ENCODE assay signal across 1 cellular context in the genomic region with DNA sequence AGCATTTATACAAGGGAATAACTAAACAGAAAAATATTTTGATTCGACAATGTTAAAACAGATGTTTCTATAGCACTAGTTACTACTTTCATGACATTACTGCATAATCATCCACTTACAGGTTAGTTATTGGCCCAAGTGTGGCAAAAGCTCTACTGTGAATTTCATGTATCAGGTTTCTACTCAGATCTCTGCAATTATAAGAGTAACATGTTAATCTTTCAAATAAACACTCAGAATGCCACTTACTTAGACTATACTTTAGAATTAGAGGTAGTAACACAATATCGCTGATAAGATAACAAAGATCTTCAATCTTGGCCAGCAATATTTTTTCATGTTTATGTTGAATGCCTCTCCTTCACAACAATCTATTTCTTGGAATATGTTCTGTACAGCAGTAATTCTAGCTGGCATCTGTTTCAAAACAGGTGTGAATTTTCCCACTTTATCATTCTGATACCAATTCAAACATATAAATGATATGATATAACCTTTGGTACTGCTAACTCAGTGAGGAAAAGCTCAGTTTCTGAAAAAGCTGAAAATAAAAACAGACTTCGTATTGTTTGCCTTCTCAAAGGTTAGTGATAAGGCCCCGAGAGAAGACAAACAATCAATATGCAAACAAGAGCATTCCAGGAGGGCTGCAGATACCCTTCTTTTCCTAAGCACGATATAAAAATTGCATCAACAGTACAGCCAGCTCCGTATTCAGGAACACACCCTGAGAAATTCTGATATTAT.
TF ChIP-seq lines count a peak whose summit lies in the region.

No MANE protein-coding gene starts in this region.

TF ChIP-seq in HepG2, 621 proteins besides CTCF, POLR2A, EP300 and RAD21 (continued from another document):
- TF ChIP-seq, protein P1, sequence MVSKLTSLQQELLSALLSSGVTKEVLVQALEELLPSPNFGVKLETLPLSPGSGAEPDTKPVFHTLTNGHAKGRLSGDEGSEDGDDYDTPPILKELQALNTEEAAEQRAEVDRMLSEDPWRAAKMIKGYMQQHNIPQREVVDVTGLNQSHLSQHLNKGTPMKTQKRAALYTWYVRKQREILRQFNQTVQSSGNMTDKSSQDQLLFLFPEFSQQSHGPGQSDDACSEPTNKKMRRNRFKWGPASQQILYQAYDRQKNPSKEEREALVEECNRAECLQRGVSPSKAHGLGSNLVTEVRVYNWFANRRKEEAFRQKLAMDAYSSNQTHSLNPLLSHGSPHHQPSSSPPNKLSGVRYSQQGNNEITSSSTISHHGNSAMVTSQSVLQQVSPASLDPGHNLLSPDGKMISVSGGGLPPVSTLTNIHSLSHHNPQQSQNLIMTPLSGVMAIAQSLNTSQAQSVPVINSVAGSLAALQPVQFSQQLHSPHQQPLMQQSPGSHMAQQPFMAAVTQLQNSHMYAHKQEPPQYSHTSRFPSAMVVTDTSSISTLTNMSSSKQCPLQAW (CRISPR knock-in tag; IDR thresholded peaks at IDR 0.05) = no peak
- TF ChIP-seq NONO (IDR thresholded peaks at IDR 0.05) = no peak
- 0 out of 2 replicates have a peak, but pooled peaks have one; percentile 33 for TF ChIP-seq NONO (CRISPR knock-in tag; conservative IDR thresholded peaks at IDR 0.05)
- TF ChIP-seq MIER3 (CRISPR knock-in tag; IDR thresholded peaks at IDR 0.05; ENCODE audit: borderline replicate concordance) = no peak
- no peak for TF ChIP-seq ZNF777 (CRISPR knock-in tag; IDR thresholded peaks at IDR 0.05)
